1 cellular context compared by ENCODE assay signal in the genomic region with DNA sequence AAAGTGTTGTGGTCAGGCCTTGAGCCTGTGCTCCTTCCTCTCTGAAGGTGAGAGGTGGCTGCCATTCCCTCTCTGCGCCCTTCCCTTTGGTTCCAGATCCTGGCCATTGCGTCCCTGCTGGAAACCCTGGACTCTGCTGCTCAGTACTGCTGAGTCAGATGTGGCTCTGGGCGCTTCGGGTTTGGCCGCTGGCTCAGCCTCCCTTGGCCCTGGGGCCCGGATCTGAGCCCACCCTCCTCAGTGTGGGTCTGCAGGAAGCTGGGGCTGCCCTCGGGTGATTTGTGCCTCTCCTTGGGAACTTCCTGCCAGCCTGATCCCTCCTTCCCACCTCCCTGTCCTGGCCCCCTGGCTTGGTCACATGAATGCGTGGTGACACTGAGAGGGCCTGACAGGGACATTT.
TF ChIP-seq lines count a peak whose summit lies in the region.

No MANE protein-coding gene starts in this region.

TF ChIP-seq in WTC11, 78 proteins besides CTCF, POLR2A, EP300 and RAD21 (continued from another document):
- TF ChIP-seq IRF1 (CRISPR knock-in tag; IDR thresholded peaks at IDR 0.05), result no peak
- TF ChIP-seq, protein P1, sequence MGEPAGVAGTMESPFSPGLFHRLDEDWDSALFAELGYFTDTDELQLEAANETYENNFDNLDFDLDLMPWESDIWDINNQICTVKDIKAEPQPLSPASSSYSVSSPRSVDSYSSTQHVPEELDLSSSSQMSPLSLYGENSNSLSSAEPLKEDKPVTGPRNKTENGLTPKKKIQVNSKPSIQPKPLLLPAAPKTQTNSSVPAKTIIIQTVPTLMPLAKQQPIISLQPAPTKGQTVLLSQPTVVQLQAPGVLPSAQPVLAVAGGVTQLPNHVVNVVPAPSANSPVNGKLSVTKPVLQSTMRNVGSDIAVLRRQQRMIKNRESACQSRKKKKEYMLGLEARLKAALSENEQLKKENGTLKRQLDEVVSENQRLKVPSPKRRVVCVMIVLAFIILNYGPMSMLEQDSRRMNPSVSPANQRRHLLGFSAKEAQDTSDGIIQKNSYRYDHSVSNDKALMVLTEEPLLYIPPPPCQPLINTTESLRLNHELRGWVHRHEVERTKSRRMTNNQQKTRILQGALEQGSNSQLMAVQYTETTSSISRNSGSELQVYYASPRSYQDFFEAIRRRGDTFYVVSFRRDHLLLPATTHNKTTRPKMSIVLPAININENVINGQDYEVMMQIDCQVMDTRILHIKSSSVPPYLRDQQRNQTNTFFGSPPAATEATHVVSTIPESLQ (CRISPR knock-in tag; IDR thresholded peaks at IDR 0.05), result no peak
- no peak for TF ChIP-seq ATF2 (CRISPR knock-in tag; IDR thresholded peaks at IDR 0.05; ENCODE audit: borderline replicate concordance, low read depth)
